Comparison of ENCODE assay signal across 15 cellular contexts in the genomic region with DNA sequence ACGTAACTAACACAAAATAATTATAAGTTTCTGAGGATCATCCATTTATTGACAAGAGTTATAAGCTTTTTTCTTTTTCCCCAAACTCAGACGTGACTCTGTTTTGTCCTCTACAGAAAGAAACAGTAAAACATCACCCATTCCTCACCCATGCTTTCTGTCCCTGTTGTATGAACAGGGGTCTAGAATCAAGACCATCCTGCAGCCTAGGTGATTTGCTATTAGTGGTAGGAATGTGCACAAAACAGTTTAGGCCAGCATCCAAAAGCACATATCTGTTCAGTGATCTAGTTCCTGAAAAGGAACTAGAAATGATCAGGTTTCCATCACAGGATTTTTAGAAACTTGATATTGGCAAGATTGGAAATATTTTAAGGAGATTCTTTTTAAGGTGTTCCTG.
"Had no signal": no experiment of that assay in that cellular context is flagged by ENCODE, and none has a peak within 500 bp of the region (broad histone marks: within the 10 kb centered on the region; RNA-seq: fewer than 3 reads in every experiment).

No MANE protein-coding gene starts in this region.

- ATAC-seq: activated CD8-positive, alpha-beta T cell treated with anti-CD3 and anti-CD28 coated beads, Interleukin-2, amount 10 ng/mL, durations not matched to agents 7 days and 5 days; activated naive CD4-positive, alpha-beta T cell treated with anti-CD3 and anti-CD28 coated beads, Interleukin-2, amount 50 U/mL, for 72 hours; esophagus mucosa; stimulated activated effector memory CD8-positive, alpha-beta T cell treated with anti-CD3 and anti-CD28 coated beads, Interleukin-12 subunit alpha, Interleukin-12 subunit beta, amount 100 ng/mL, for 72 hours; T-helper 17 cell had no signal

- H3K36me3 Mint-ChIP-seq: activated naive CD4-positive, alpha-beta T cell treated with anti-CD3 and anti-CD28 coated beads, Interleukin-2, amount 50 U/mL, for 72 hours; stimulated activated effector memory CD8-positive, alpha-beta T cell treated with anti-CD3 and anti-CD28 coated beads, Interleukin-12 subunit alpha, Interleukin-12 subunit beta, amount 100 ng/mL, for 72 hours had no signal

- H3K4me3 ChIP-seq: tibial artery had no signal

- H3K27ac ChIP-seq: neutrophil, parathyroid adenoma, tibial artery had no signal

- H3K36me3 ChIP-seq: neutrophil, tibial artery had no signal

- H3K9me3 ChIP-seq: neutrophil, tibial artery had no signal

- H2AFZ ChIP-seq: parathyroid adenoma had no signal

- H3K4me3 Mint-ChIP-seq: activated CD8-positive, alpha-beta T cell treated with anti-CD3 and anti-CD28 coated beads, Interleukin-2, amount 10 ng/mL, durations not matched to agents 7 days and 5 days; stimulated activated effector memory CD8-positive, alpha-beta T cell treated with anti-CD3 and anti-CD28 coated beads, Interleukin-12 subunit alpha, Interleukin-12 subunit beta, amount 100 ng/mL, for 72 hours; T-helper 17 cell had no signal

- H3K27me3 Mint-ChIP-seq: T-helper 17 cell had no signal

- H3K27me3 ChIP-seq: tibial artery had no signal

- H3K9me3 Mint-ChIP-seq: activated naive CD4-positive, alpha-beta T cell treated with anti-CD3 and anti-CD28 coated beads, Interleukin-2, amount 50 U/mL, for 72 hours; stimulated activated effector memory CD8-positive, alpha-beta T cell treated with anti-CD3 and anti-CD28 coated beads, Interleukin-12 subunit alpha, Interleukin-12 subunit beta, amount 100 ng/mL, for 72 hours had no signal

- DNase-seq: activated CD4-positive, alpha-beta T cell treated with anti-CD3 and anti-CD28 coated beads for 48 hours; activated CD8-positive, alpha-beta memory T cell treated with anti-CD3 and anti-CD28 coated beads, Interleukin-2, amount 50 U/mL, for 4 hours; activated CD8-positive, alpha-beta T cell treated with anti-CD3 and anti-CD28 coated beads, Interleukin-2, amount 10 ng/mL, durations not matched to agents 7 days and 5 days; activated gamma-delta T cell; activated T-cell treated with anti-CD3 and anti-CD28 coated beads, Interleukin-2, amount 50 U/mL, for 48 hours; hippocampal formation; kidney glomerular epithelial cell; T-helper 17 cell; tibial artery had no signal

- H3K9ac ChIP-seq: parathyroid adenoma had no signal

- H3K79me2 ChIP-seq: parathyroid adenoma had no signal

- H3K4me1 ChIP-seq: tibial artery had no signal

- H3K27ac Mint-ChIP-seq: activated CD8-positive, alpha-beta T cell treated with anti-CD3 and anti-CD28 coated beads, Interleukin-2, amount 10 ng/mL, durations not matched to agents 7 days and 5 days; activated naive CD4-positive, alpha-beta T cell treated with anti-CD3 and anti-CD28 coated beads, Interleukin-2, amount 50 U/mL, for 72 hours; stimulated activated effector memory CD8-positive, alpha-beta T cell treated with anti-CD3 and anti-CD28 coated beads, Interleukin-12 subunit alpha, Interleukin-12 subunit beta, amount 100 ng/mL, for 72 hours; T-helper 17 cell had no signal

- H3K4me1 Mint-ChIP-seq: stimulated activated effector memory CD8-positive, alpha-beta T cell treated with anti-CD3 and anti-CD28 coated beads, Interleukin-12 subunit alpha, Interleukin-12 subunit beta, amount 100 ng/mL, for 72 hours; T-helper 17 cell had no signal

- FAIRE-seq: bronchial epithelial cell had no signal
